17 cellular contexts compared by ENCODE assay signal in the genomic region with DNA sequence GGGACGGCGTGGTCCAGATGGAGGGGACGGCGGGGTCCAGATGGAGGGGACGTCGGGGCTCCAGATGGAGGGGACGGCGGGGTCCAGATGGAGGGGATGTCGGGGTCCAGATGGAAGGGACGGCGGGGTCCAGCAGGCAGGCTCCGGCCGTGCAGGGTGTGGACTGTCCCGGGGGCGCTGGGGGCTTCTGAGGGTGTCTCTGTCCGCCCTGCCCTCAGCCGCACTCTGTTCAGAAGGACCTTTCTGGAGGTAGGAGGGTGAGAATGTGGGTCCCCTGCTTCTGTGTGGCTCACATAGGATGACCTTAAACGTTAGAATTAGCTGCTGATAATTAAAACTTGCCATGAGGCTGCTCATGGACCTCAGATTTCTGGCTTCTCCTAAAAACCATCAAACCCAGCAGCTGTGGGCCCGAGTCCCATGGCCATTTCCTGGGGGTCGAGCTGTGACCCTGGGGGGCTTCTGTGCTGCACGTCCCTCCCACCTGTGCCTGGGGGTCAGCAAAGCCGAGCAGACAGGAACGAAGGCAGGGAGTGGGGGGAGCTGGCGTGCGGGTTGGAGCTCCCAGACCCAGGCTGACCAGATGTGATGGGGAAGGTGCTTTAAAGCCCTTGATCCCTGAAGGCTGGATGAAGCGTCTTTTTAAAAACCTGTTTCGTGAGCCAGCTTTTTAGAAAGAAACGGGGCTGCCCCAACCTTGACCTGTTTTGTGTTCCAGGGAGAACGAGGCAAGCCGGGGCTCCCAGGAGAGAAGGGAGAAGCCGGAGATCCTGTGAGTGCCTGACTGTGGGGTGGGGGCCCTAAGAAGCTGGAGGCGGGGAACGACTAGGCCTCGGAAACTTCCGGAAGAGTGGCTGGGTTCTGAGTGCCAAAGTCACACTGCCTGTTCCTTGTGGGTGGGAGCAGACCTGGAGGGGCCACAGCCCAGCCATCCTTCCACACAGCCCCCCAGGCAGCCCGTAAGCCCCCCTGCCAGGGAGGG. TPM values are rescaled to one million over a fixed set of nuclear protein-coding genes. Genes with fewer than 3 reads are reported as not detected.
A peak's percentile ranks its signal among the peaks of the same experiment; 100 is the strongest.
DNase-seq lines count a peak whose midpoint lies in the region; ATAC-seq and TF ChIP-seq lines count a peak whose summit lies in the region.
"Had no signal": no experiment of that assay in that cellular context is flagged by ENCODE, and none has a peak within 500 bp of the region (broad histone marks: within the 10 kb centered on the region; RNA-seq: fewer than 3 reads in every experiment).

No MANE protein-coding gene starts in this region.

- H3K9me3 ChIP-seq in MG63 (0 out of 2 replicates have a peak, but pooled peaks cover 2% of the 10 kb centered on the region), testis (no peaks in the 10 kb centered on the region)
- H3K9me3 ChIP-seq: SJCRH30, tibial nerve had no signal

- DNase-seq in activated effector memory CD4-positive, alpha-beta T cell treated with anti-CD3 and anti-CD28 coated beads, Interleukin-2, amount 50 U/mL, for 16 hours = peak; percentile 58
- DNase-seq in activated effector memory CD4-positive, alpha-beta T cell treated with Interleukin-2 at 50 U/mL for 16 hours = no peak
- peak; percentile 1 for DNase-seq in MG63
- peak; percentile 1 to 18 for DNase-seq in left colon
- DNase-seq in testis = peak; percentile 72
- DNase-seq in NCI-H345 (lab: John Stamatoyannopoulos, UW) = no peak
- DNase-seq: KG1, NCI-H2081 treated with DMSO at 0.1 percent for 48 hours, NCI-H69, SJCRH30 had no signal

- H3K36me3 ChIP-seq in MG63 = peaks cover 85% of the 10 kb centered on the region
- no peaks in the 10 kb centered on the region for H3K36me3 ChIP-seq in testis (ENCODE audit: low read depth, missing control alignments)
- H3K36me3 ChIP-seq: SJCRH30 had no signal

- peak overlapping the region in 1 of 2 donors; percentile 71 for H3K27ac ChIP-seq in testis
- H3K27ac ChIP-seq: dorsolateral prefrontal cortex, SJCRH30 had no signal

- intact Hi-C loops in left colon (cut with DNase I, micrococcal nuclease) (loop anchor here in 1 of 2 donors (10.0 kb wide), 1 partner anchor 136 kb away; no protein-coding TSS in a partner anchor), testis (cut with DNase I; ENCODE audit: low total_unique reads) (no loop called here)

- H3K4me3 ChIP-seq in MG63 (no peak overlapping the region), testis (no peak overlapping the region)
- H3K4me3 ChIP-seq: dorsolateral prefrontal cortex, SJCRH30, tibial nerve had no signal

- no peaks in the 10 kb centered on the region for H3K27me3 ChIP-seq in MG63
- no peaks in the 10 kb centered on the region for H3K27me3 ChIP-seq in testis
- H3K27me3 ChIP-seq: dorsolateral prefrontal cortex, SJCRH30, tibial nerve had no signal

- no peak for TF ChIP-seq POLR2A in testis (IDR thresholded peaks at IDR 0.05)

- WGBS in testis, 2 donors = 58 to 60% methylated on average over 23 to 32 of the region's 36 CpGs

- TF ChIP-seq CTCF in testis (IDR thresholded peaks at IDR 0.05) = no peak

- H3K4me1 ChIP-seq in testis = no peaks in the 10 kb centered on the region
- H3K4me1 ChIP-seq: SJCRH30 had no signal

- no peak for ATAC-seq in left colon
- ATAC-seq in HG03565 (IDR thresholded peaks at IDR 0.05; ENCODE audit: unreplicated experiment) = no peak
- ATAC-seq in HG03521 (IDR thresholded peaks at IDR 0.05; ENCODE audit: unreplicated experiment) = no peak
- ATAC-seq: activated CD4-positive, CD25-positive, alpha-beta regulatory T cell treated with anti-CD3 and anti-CD28 coated beads, Interleukin-2, amount 50 U/mL, for 24 hours; activated naive CD4-positive, alpha-beta T cell treated with anti-CD3 and anti-CD28 coated beads, Interleukin-2, amount 50 U/mL, for 72 hours had no signal

RNA-seq across cellular contexts. Expression of a gene that starts 7.1 kb away (rescaled TPM):
- total RNA-seq in MG63 (2014; rRNA removed; shearing (Covaris generic); ENCODE audit: low replicate concordance) = 817 and 868 TPM in 2 replicates
- total RNA-seq in left colon (100 to 1,000 TPM in 1 of 2 donors, 10 to 100 TPM in 1; 32.2 to 111 TPM), testis (100 to 1,000 TPM; 166 to 178 TPM)
- 197 TPM for polyA plus RNA-seq in testis (ENCODE audit: insufficient read depth, low read depth, low replicate concordance)
- total RNA-seq: OCI-LY7 had no signal

Comparison
In these comparisons a context has a peak if more than half of its experiments do, and no peak if none do; other contexts are left out.
1. DNase-seq: peak in activated effector memory CD4-positive, alpha-beta T cell treated with anti-CD3 and anti-CD28 coated beads, Interleukin-2, amount 50 U/mL, for 16 hours (single experiment), MG63 (single experiment), left colon (2 of 2) and testis (single experiment); none in activated effector memory CD4-positive, alpha-beta T cell treated with Interleukin-2 at 50 U/mL for 16 hours (single experiment) and NCI-H345 (single experiment).